In the genomic region with DNA sequence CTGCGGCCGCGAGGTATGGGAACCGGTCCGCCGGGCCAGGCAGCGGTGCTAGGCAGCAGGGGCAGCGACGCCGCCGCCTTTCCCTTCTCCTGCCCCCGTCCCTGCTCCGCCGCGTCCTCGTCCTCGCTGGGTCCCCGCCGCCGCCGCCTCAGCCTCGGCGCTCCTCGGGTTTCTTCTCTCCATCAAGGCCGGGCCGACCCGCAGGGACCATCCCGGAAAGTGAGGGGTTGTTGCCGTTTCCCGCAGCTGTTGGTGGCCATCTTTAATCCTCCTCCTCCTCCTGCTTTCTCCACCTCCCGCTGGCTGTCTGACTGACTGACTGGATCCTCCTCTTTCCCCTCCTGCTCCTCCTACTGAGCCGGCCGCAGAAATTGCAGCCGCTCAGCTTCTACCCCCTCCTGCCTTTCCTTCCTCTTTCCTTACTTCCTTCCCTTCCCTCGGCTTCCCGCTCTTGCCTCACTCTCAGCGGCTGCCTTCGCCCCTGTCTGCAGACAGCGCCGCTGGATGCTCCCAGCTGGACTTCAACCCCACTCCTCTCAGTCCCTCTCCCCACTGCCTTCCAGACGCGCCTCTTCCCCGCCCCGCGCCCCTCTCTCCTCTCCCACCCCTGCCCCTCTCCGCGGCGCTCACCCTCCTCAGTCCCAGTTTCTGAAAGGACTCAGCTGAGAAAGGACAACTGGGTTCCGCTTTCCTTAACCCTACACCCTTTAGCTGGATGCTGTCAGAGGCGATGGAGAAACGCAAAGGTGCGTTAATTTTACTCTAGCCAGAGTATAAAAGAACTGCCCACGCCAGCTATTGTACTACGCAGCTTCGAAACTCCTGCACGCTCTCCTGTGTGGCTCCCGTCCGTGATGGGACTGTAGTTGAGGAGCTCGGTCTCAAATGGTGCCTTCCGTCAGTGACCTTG, we compare ENCODE assay signal across 8 cellular contexts. TPM values are rescaled to one million over a fixed set of nuclear protein-coding genes. Genes with fewer than 3 reads are reported as not detected.
DNase-seq lines count a peak whose midpoint lies in the region; ATAC-seq, FAIRE-seq and TF ChIP-seq lines count a peak whose summit lies in the region.

A gene with protein sequence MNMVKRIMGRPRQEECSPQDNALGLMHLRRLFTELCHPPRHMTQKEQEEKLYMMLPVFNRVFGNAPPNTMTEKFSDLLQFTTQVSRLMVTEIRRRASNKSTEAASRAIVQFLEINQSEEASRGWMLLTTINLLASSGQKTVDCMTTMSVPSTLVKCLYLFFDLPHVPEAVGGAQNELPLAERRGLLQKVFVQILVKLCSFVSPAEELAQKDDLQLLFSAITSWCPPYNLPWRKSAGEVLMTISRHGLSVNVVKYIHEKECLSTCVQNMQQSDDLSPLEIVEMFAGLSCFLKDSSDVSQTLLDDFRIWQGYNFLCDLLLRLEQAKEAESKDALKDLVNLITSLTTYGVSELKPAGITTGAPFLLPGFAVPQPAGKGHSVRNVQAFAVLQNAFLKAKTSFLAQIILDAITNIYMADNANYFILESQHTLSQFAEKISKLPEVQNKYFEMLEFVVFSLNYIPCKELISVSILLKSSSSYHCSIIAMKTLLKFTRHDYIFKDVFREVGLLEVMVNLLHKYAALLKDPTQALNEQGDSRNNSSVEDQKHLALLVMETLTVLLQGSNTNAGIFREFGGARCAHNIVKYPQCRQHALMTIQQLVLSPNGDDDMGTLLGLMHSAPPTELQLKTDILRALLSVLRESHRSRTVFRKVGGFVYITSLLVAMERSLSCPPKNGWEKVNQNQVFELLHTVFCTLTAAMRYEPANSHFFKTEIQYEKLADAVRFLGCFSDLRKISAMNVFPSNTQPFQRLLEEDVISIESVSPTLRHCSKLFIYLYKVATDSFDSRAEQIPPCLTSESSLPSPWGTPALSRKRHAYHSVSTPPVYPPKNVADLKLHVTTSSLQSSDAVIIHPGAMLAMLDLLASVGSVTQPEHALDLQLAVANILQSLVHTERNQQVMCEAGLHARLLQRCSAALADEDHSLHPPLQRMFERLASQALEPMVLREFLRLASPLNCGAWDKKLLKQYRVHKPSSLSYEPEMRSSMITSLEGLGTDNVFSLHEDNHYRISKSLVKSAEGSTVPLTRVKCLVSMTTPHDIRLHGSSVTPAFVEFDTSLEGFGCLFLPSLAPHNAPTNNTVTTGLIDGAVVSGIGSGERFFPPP (N-terminal part only) (minus strand): TSS at position 309 of the 910 bp plus-strand sequence. CDS start 106,099 bp downstream, outside the sequence.

- peak within 1 kb of the TSS; percentile 78 for H3K4me3 ChIP-seq in MG63
- H3K4me3 ChIP-seq in RWPE2 (ENCODE audit: severe bottlenecking) = peak within 1 kb of the TSS; percentile 100
- peak within 1 kb of the TSS; percentile 82 for H3K4me3 ChIP-seq in iPS-18a (ENCODE audit: low read length)
- H3K4me3 ChIP-seq in rectal smooth muscle tissue (ENCODE audit: low read length) = peak within 1 kb of the TSS; percentile 84

- DNase-seq in C1 segment of cervical spinal cord (lab: John Stamatoyannopoulos, UW) = peak; percentile 33 to 90 (median 79)
- peak; percentile 27 for DNase-seq in GM19239 (ENCODE audit: insufficient read length, low spot score)
- DNase-seq in MG63 = peak; percentile 81
- peak; percentile 87 for DNase-seq in RWPE2 (ENCODE audit: low spot score)
- DNase-seq in cerebellar cortex (ENCODE audit: low spot score) = peak; percentile 95

- H3K4me1 ChIP-seq in RWPE2 (ENCODE audit: insufficient read depth, poor library complexity, severe bottlenecking) = peaks cover under 1% of the 10 kb centered on the region
- peaks cover 18% of the 10 kb centered on the region for H3K4me1 ChIP-seq in iPS-18a (ENCODE audit: control insufficient read depth, low read depth, low read length)
- H3K4me1 ChIP-seq in rectal smooth muscle tissue (ENCODE audit: control insufficient read depth, insufficient read depth, low read length) = peaks cover 3% of the 10 kb centered on the region

- H3K9me3 ChIP-seq in MG63 = no peaks in the 10 kb centered on the region
- no peaks in the 10 kb centered on the region for H3K9me3 ChIP-seq in RWPE2 (ENCODE audit: severe bottlenecking)
- no peaks in the 10 kb centered on the region for H3K9me3 ChIP-seq in iPS-18a (ENCODE audit: control insufficient read depth, low read depth, low read length)

- no peak for FAIRE-seq in GM19239 (lab: Jason Lieb, UNC)

- peak; percentile 0 for TF ChIP-seq CTCF in RWPE2 (IDR thresholded peaks at IDR 0.05; ENCODE audit: poor library complexity, severe bottlenecking)

- H3K36me3 ChIP-seq in MG63 = no peaks in the 10 kb centered on the region
- peaks cover 6% of the 10 kb centered on the region; the same call in 1 of the 2 replicates for H3K36me3 ChIP-seq in RWPE2 (ENCODE audit: low read depth)
- H3K36me3 ChIP-seq in iPS-18a (ENCODE audit: control insufficient read depth, low read depth, low read length) = no peaks in the 10 kb centered on the region
- H3K36me3 ChIP-seq in rectal smooth muscle tissue (ENCODE audit: control insufficient read depth, insufficient read depth, low read length) = no peaks in the 10 kb centered on the region

- peak within 1 kb of the TSS; percentile 74 for H3K9ac ChIP-seq in iPS-18a (ENCODE audit: low read length)
- peak within 1 kb of the TSS; percentile 49 for H3K9ac ChIP-seq in rectal smooth muscle tissue (ENCODE audit: low read length)

- H3K27ac ChIP-seq in RWPE2 (ENCODE audit: poor library complexity, severe bottlenecking) (peak within 1 kb of the TSS; percentile 70), iPS-18a (ENCODE audit: low read length) (peak within 1 kb of the TSS; percentile 24), rectal smooth muscle tissue (ENCODE audit: low read depth, low read length) (peak within 1 kb of the TSS; percentile 92)

- H3K27me3 ChIP-seq in MG63 (no peaks in the 10 kb centered on the region), RWPE2 (ENCODE audit: insufficient read depth, poor library complexity, severe bottlenecking) (no peaks in the 10 kb centered on the region), iPS-18a (ENCODE audit: control insufficient read depth, insufficient read depth, low read length) (no peaks in the 10 kb centered on the region), rectal smooth muscle tissue (ENCODE audit: control insufficient read depth, insufficient read depth, low read length) (no peaks in the 10 kb centered on the region)

- ATAC-seq in RWPE2 (ENCODE audit: low read depth) (peak; percentile 92), HG03097 (IDR thresholded peaks at IDR 0.05; ENCODE audit: low FRiP score, unreplicated experiment) (no peak)

RNA-seq across cellular contexts. Expression of the gene that starts here (rescaled TPM):
- 3.8 and 5.2 TPM in 2 replicates for total RNA-seq in MG63 (2014; rRNA removed; shearing (Covaris generic); ENCODE audit: low replicate concordance)

Comparison
In these comparisons a context has a peak if more than half of its experiments do, and no peak if none do; other contexts are left out.
1. DNase-seq: peak in every context shown above with its lines; median percentile 95 in cerebellar cortex; 87 in RWPE2; 81 in MG63; 79 in C1 segment of cervical spinal cord; 27 in GM19239.
2. H3K27ac ChIP-seq: peak in every context shown above with its lines; median percentile 92 in rectal smooth muscle tissue; 70 in RWPE2; 24 in iPS-18a.